ENCODE assay signal across 8 cellular contexts in the genomic region with DNA sequence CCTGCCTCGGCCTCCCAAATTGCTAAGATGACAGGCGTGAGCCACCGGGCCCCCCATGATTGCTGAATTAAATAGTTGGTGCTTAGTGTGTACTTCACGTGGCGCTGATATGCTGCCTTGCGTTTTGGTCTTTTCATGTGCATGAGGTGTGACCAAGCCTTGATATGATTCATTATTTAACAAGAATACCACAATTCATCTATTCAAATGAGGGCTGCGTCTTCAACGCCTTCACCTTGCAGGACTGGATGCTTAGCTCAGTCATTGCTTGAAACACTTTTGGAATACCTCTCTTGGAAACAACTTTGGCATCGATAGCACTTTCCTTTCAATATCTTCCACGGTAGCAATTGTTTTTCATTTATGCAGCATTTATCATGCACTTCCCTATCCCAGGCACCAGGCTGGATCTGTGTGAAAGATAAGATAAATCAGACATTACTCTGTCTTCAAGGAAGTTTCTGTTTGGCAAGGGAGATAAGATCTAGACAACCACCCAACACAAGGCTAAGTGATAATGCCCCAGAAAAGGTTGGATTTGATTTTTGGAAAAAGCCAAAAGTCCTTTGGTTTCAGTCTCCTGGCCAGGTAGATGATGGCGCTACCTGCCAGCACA. TPM values are rescaled to one million over a fixed set of nuclear protein-coding genes. Genes with fewer than 3 reads are reported as not detected.
A peak's percentile ranks its signal among the peaks of the same experiment; 100 is the strongest.
DNase-seq lines count a peak whose midpoint lies in the region; ATAC-seq, FAIRE-seq and TF ChIP-seq lines count a peak whose summit lies in the region.

No MANE protein-coding gene starts in this region.

- peaks cover 15% of the 10 kb centered on the region for H3K79me2 ChIP-seq in GM23248 (ENCODE audit: insufficient read depth)

- peak overlapping the region; percentile 92 for H3K4me3 ChIP-seq in GM23248
- H3K4me3 ChIP-seq in esophagus (ENCODE audit: low read depth in 1 of 2, low read length in 2 of 2), result peak overlapping the region; percentile 26 to 72
- peak overlapping the region; percentile 22 to 70 (median 50) for H3K4me3 ChIP-seq in pancreas

- TF ChIP-seq CTCF in pancreas (IDR thresholded peaks at IDR 0.05), result no peak

- FAIRE-seq in pancreas (lab: Jason Lieb, UNC), result no peak

- intact Hi-C loops in pancreas (cut with DNase I), result no loop called here

- in situ Hi-C loops in GM23248 (cut with MboI), result no loop called here

- H2AFZ ChIP-seq in GM23248, result peak overlapping the region; percentile 69

- no peaks in the 10 kb centered on the region for H4K20me1 ChIP-seq in GM23248 (ENCODE audit: insufficient read depth)

- H3F3A ChIP-seq in GM23248 (ENCODE audit: insufficient read depth), result peaks cover 15% of the 10 kb centered on the region

- DNase-seq in GM23248, result peak; percentile 24
- peak; percentile 19 for DNase-seq in RPMI7951 (ENCODE audit: low read depth)
- no peak for DNase-seq in pancreas
- DNase-seq in central memory CD4-positive, alpha-beta T cell, result no peak
- no peak for DNase-seq in NCI-H2196 (lab: John Stamatoyannopoulos, UW; ENCODE audit: unreplicated experiment)
- no peak for DNase-seq in stimulated activated naive CD4-positive, alpha-beta T cell treated with Interleukin-2 at 50 U/mL for 16 hours (lab: John Stamatoyannopoulos, UW)
- no peak for DNase-seq in NCI-H1694 (lab: John Stamatoyannopoulos, UW)

- ATAC-seq in pancreas, result no peak

- H3K27me3 ChIP-seq in GM23248 (replicated peaks; ENCODE audit: insufficient read depth) (no peaks in the 10 kb centered on the region), esophagus (ENCODE audit: control insufficient read depth in 1 of 2, insufficient read depth in 2 of 2, low read length in 2 of 2) (no peaks in the 10 kb centered on the region), pancreas (no peaks in the 10 kb centered on the region)

- peaks cover 13% of the 10 kb centered on the region for H3K4me1 ChIP-seq in GM23248 (ENCODE audit: insufficient read depth)
- H3K4me1 ChIP-seq in esophagus (ENCODE audit: control insufficient read depth in 2 of 2, insufficient read depth in 2 of 2, low read length in 1 of 2), result peaks cover 3 to 21% of the 10 kb centered on the region in 2 donors
- H3K4me1 ChIP-seq in pancreas, result peaks cover 0 to 20% (median 7%) of the 10 kb centered on the region in 3 donors

- no peaks in the 10 kb centered on the region for H3K36me3 ChIP-seq in GM23248 (ENCODE audit: low read depth)
- no peaks in the 10 kb centered on the region for H3K36me3 ChIP-seq in esophagus (ENCODE audit: control insufficient read depth in 2 of 2, insufficient read depth in 2 of 2, low read length in 1 of 2)
- no peaks in the 10 kb centered on the region for H3K36me3 ChIP-seq in pancreas

- H3K9me2 ChIP-seq in GM23248 (ENCODE audit: insufficient read depth), result no peaks in the 10 kb centered on the region

- H3K9me3 ChIP-seq in GM23248 (ENCODE audit: low read depth) (no peaks in the 10 kb centered on the region), esophagus (ENCODE audit: control insufficient read depth in 2 of 2, insufficient read depth in 1 of 2, low read depth in 1 of 2, low read length in 1 of 2) (no peaks in the 10 kb centered on the region), pancreas (no peaks in the 10 kb centered on the region)

- 80 to 82% methylated on average over 11 of the region's 11 CpGs for WGBS in GM23248 (ENCODE audit: low coverage in 1 of 2, low lambda C conversion rate in 2 of 2, missing lambda C conversion rate in 2 of 2), 2 experiments
- WGBS in esophagus, 2 donors, result 45 to 51% methylated on average over 11 of the region's 11 CpGs
- WGBS in pancreas, 2 donors, result 62% methylated on average over 11 of the region's 11 CpGs

- peak overlapping the region; percentile 70 for H3K4me2 ChIP-seq in GM23248 (ENCODE audit: unreplicated experiment)

- H3K27ac ChIP-seq in GM23248, result peak overlapping the region; percentile 52
- H3K27ac ChIP-seq in esophagus (ENCODE audit: low read depth in 2 of 2, low read length in 1 of 2), result peak overlapping the region; percentile 75 to 80
- peak overlapping the region; percentile 47 to 87 (median 78) for H3K27ac ChIP-seq in pancreas

- peak overlapping the region; percentile 69 for H3K9ac ChIP-seq in GM23248

RNA-seq across cellular contexts. Expression of gene TEAD4, which starts 1.3 kb away (rescaled TPM):
- total RNA-seq in GM23248 (2014; rRNA removed; shearing (Covaris generic)), result 13.6 and 14.8 TPM in 2 replicates
- polyA plus RNA-seq in GM23248 (2016; fragmentation: Nextera tagmentation; extraction: Ambion mirVana), result 13.2 and 13.8 TPM in 2 replicates
- 10.9 and 11.3 TPM in 2 replicates for total RNA-seq in RPMI7951 (2014; rRNA removed; shearing (Covaris generic))
- 1 to 10 TPM; 4.2 to 8.5 TPM for polyA plus RNA-seq in esophagus
- 10 to 100 TPM; 22.6 to 43.8 (median 31.0) TPM for total RNA-seq in pancreas
- polyA plus RNA-seq in pancreas, result 10 to 100 TPM; 17.4 to 30.3 TPM

Comparison
In these comparisons a context has a peak if more than half of its experiments do, and no peak if none do; other contexts are left out.
1. DNase-seq: peak in GM23248 (single experiment) and RPMI7951 (single experiment); none in pancreas (0 of 6), central memory CD4-positive, alpha-beta T cell (single experiment), NCI-H2196 (single experiment), stimulated activated naive CD4-positive, alpha-beta T cell treated with Interleukin-2 at 50 U/mL for 16 hours (single experiment) and NCI-H1694 (single experiment).
2. Peak in every context shown above with its lines, with median percentiles within 50 percentile points of each other: H3K27ac ChIP-seq and H3K4me3 ChIP-seq.